2 cellular contexts compared by ENCODE assay signal in the genomic region with DNA sequence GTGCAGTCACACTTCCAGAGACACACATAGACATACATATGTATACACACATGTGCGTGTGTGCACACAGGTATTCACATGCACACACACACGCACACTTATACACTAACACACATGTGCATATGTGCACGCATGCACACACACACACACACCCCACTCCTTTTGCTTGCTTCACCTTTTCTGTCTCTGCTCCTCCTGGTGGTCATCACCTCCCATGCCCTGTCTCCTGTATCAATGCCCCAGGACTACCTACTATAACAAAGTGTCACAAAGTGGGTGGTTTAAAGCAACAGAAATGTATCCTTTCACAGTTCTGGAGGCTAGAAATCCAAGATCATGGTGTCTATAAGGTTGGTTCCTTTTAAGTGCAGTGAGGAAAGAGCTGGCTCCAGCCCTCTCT.
TF ChIP-seq lines count a peak whose summit lies in the region.

No MANE protein-coding gene starts in this region.

TF ChIP-seq in HepG2, 621 proteins besides CTCF, POLR2A, EP300 and RAD21 (continued from another document):
- TF ChIP-seq, protein P1, sequence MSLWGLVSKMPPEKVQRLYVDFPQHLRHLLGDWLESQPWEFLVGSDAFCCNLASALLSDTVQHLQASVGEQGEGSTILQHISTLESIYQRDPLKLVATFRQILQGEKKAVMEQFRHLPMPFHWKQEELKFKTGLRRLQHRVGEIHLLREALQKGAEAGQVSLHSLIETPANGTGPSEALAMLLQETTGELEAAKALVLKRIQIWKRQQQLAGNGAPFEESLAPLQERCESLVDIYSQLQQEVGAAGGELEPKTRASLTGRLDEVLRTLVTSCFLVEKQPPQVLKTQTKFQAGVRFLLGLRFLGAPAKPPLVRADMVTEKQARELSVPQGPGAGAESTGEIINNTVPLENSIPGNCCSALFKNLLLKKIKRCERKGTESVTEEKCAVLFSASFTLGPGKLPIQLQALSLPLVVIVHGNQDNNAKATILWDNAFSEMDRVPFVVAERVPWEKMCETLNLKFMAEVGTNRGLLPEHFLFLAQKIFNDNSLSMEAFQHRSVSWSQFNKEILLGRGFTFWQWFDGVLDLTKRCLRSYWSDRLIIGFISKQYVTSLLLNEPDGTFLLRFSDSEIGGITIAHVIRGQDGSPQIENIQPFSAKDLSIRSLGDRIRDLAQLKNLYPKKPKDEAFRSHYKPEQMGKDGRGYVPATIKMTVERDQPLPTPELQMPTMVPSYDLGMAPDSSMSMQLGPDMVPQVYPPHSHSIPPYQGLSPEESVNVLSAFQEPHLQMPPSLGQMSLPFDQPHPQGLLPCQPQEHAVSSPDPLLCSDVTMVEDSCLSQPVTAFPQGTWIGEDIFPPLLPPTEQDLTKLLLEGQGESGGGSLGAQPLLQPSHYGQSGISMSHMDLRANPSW (CRISPR knock-in tag; IDR thresholded peaks at IDR 0.05; ENCODE audit: borderline replicate concordance): no peak
- TF ChIP-seq, protein P2, sequence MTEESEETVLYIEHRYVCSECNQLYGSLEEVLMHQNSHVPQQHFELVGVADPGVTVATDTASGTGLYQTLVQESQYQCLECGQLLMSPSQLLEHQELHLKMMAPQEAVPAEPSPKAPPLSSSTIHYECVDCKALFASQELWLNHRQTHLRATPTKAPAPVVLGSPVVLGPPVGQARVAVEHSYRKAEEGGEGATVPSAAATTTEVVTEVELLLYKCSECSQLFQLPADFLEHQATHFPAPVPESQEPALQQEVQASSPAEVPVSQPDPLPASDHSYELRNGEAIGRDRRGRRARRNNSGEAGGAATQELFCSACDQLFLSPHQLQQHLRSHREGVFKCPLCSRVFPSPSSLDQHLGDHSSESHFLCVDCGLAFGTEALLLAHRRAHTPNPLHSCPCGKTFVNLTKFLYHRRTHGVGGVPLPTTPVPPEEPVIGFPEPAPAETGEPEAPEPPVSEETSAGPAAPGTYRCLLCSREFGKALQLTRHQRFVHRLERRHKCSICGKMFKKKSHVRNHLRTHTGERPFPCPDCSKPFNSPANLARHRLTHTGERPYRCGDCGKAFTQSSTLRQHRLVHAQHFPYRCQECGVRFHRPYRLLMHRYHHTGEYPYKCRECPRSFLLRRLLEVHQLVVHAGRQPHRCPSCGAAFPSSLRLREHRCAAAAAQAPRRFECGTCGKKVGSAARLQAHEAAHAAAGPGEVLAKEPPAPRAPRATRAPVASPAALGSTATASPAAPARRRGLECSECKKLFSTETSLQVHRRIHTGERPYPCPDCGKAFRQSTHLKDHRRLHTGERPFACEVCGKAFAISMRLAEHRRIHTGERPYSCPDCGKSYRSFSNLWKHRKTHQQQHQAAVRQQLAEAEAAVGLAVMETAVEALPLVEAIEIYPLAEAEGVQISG (CRISPR knock-in tag; IDR thresholded peaks at IDR 0.05): no peak
- TF ChIP-seq BORCS8-MEF2B (CRISPR knock-in tag; IDR thresholded peaks at IDR 0.05) (no peak), ZNF558 (CRISPR knock-in tag; IDR thresholded peaks at IDR 0.05; ENCODE audit: borderline replicate concordance) (no peak), HNRNPK (IDR thresholded peaks at IDR 0.05; ENCODE audit: low read depth, low read length, poor library complexity, severe bottlenecking) (no peak), DNMT1 (CRISPR knock-in tag; IDR thresholded peaks at IDR 0.05) (no peak), HOXA7 (CRISPR knock-in tag; IDR thresholded peaks at IDR 0.05) (no peak), SSRP1 (CRISPR knock-in tag; IDR thresholded peaks at IDR 0.05) (no peak), TEAD2 (CRISPR knock-in tag; IDR thresholded peaks at IDR 0.05) (no peak), ZBTB8A (CRISPR knock-in tag; IDR thresholded peaks at IDR 0.05; ENCODE audit: borderline replicate concordance, low read depth) (no peak), ZNF557 (CRISPR knock-in tag; IDR thresholded peaks at IDR 0.05) (no peak), TBX3 (IDR thresholded peaks at IDR 0.05; ENCODE audit: borderline replicate concordance) (no peak)
- TF ChIP-seq, protein P3, sequence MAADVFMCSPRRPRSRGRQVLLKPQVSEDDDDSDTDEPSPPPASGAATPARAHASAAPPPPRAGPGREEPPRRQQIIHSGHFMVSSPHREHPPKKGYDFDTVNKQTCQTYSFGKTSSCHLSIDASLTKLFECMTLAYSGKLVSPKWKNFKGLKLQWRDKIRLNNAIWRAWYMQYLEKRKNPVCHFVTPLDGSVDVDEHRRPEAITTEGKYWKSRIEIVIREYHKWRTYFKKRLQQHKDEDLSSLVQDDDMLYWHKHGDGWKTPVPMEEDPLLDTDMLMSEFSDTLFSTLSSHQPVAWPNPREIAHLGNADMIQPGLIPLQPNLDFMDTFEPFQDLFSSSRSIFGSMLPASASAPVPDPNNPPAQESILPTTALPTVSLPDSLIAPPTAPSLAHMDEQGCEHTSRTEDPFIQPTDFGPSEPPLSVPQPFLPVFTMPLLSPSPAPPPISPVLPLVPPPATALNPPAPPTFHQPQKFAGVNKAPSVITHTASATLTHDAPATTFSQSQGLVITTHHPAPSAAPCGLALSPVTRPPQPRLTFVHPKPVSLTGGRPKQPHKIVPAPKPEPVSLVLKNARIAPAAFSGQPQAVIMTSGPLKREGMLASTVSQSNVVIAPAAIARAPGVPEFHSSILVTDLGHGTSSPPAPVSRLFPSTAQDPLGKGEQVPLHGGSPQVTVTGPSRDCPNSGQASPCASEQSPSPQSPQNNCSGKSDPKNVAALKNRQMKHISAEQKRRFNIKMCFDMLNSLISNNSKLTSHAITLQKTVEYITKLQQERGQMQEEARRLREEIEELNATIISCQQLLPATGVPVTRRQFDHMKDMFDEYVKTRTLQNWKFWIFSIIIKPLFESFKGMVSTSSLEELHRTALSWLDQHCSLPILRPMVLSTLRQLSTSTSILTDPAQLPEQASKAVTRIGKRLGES (CRISPR knock-in tag; IDR thresholded peaks at IDR 0.05; ENCODE audit: borderline replicate concordance): no peak
- TF ChIP-seq, protein P4, sequence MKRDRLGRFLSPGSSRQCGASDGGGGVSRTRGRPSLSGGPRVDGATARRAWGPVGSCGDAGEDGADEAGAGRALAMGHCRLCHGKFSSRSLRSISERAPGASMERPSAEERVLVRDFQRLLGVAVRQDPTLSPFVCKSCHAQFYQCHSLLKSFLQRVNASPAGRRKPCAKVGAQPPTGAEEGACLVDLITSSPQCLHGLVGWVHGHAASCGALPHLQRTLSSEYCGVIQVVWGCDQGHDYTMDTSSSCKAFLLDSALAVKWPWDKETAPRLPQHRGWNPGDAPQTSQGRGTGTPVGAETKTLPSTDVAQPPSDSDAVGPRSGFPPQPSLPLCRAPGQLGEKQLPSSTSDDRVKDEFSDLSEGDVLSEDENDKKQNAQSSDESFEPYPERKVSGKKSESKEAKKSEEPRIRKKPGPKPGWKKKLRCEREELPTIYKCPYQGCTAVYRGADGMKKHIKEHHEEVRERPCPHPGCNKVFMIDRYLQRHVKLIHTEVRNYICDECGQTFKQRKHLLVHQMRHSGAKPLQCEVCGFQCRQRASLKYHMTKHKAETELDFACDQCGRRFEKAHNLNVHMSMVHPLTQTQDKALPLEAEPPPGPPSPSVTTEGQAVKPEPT (CRISPR knock-in tag; IDR thresholded peaks at IDR 0.05; ENCODE audit: low read depth): no peak

TF ChIP-seq in WTC11, 78 proteins besides CTCF, POLR2A, EP300 and RAD21 (continued from another document):
- TF ChIP-seq, protein P5, sequence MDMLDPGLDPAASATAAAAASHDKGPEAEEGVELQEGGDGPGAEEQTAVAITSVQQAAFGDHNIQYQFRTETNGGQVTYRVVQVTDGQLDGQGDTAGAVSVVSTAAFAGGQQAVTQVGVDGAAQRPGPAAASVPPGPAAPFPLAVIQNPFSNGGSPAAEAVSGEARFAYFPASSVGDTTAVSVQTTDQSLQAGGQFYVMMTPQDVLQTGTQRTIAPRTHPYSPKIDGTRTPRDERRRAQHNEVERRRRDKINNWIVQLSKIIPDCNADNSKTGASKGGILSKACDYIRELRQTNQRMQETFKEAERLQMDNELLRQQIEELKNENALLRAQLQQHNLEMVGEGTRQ (CRISPR knock-in tag; IDR thresholded peaks at IDR 0.05): no peak
